ENCODE assay signal across 32 cellular contexts in the genomic region with DNA sequence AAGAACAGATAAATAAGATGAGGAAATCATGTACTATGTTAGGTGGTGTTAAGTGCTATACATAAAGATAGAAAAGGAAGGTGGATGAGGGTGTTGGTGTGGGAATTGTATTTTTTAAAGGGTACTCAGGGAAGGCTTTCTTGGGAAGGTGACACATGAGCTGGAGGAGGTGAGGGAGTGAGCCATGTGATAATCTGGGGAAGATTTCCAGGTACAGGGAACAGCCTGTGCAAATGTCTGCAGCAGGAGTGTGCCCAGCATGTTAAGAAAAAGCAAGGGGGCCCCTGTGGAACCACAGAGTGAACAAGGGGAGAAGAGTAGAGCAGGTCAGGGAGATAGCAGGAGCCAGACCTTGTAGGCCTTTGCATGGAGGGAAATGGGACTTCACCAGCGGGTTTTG.
"Had no signal": no experiment of that assay in that cellular context is flagged by ENCODE, and none has a peak within 500 bp of the region (broad histone marks: within the 10 kb centered on the region; RNA-seq: fewer than 3 reads in every experiment).

No MANE protein-coding gene starts in this region.

- DNase-seq: Karpas-422, MG63, MM.1S, MV-4-11, NCI-H1048, NCI-H1092, NCI-H1092 treated with DMSO at 0.1 percent for 48 hours, NCI-H1105, NCI-H1105 treated with DMSO at 0.1 percent for 48 hours, NCI-H1417, NCI-H1417 treated with DMSO at 0.1 percent for 48 hours, NCI-H1436, NCI-H1436 treated with DMSO at 0.1 percent for 48 hours, NCI-H146, NCI-H1694, NCI-H1694 treated with DMSO at 0.1 percent for 48 hours, NCI-H187, NCI-H187 treated with DMSO at 0.1 percent for 48 hours, NCI-H1930, NCI-H2029, NCI-H2029 treated with DMSO at 0.1 percent for 48 hours, NCI-H2081, NCI-H2081 treated with DMSO at 0.1 percent for 48 hours, NCI-H2107, NCI-H2171, NCI-H2171 treated with DMSO at 0.1 percent for 48 hours, NCI-H2227 treated with DMSO at 0.1 percent for 48 hours, NCI-H226, NCI-H345, NCI-H446, NCI-H446 treated with DMSO at 0.1 percent for 48 hours, NCI-H510A had no signal
